ENCODE assay signal across 8 cellular contexts in genomic region chr10:93080350-93081046, GRCh38. TPM values are rescaled to one million over a fixed set of nuclear protein-coding genes. Genes with fewer than 3 reads are reported as not detected.
DNase-seq lines count a peak whose midpoint lies in the region; ATAC-seq and TF ChIP-seq lines count a peak whose summit lies in the region.

No MANE protein-coding gene starts in this region.

- no peak overlapping the region for H3K4me3 Mint-ChIP-seq in chondrocyte (ENCODE audit: unreplicated experiment)

- H3K9ac ChIP-seq in liver (ENCODE audit: low read depth in 1 of 2, low read length in 2 of 2), result no peak overlapping the region

- peak overlapping the region; percentile 52 for H3K27ac Mint-ChIP-seq in chondrocyte (ENCODE audit: unreplicated experiment)

- no peaks in the 10 kb centered on the region for H3K9me3 Mint-ChIP-seq in chondrocyte (ENCODE audit: low read depth)

- whole genome bisulfite sequencing in liver, result 55% methylated on average over 22 of the region's 22 CpGs

- no peaks in the 10 kb centered on the region for H3K9me3 ChIP-seq in liver (ENCODE audit: control insufficient read depth in 4 of 4, low read length in 3 of 4)

- H3K36me3 Mint-ChIP-seq in chondrocyte (ENCODE audit: low read depth), result no peaks in the 10 kb centered on the region

- H3K4me3 ChIP-seq in WI38 (ENCODE audit: low read depth, low read length) (peak overlapping the region; percentile 32; the same call in 1 of the 2 replicates), liver (ENCODE audit: low read depth in 1 of 3, low read length in 3 of 3) (peak overlapping the region in 1 of 3 donors; percentile 9)

- H3K27me3 Mint-ChIP-seq in chondrocyte (ENCODE audit: low read depth), result peaks cover 1% of the 10 kb centered on the region

- no peaks in the 10 kb centered on the region for H3K36me3 ChIP-seq in liver (ENCODE audit: control insufficient read depth in 4 of 4, insufficient read depth in 3 of 4, low read depth in 1 of 4, low read length in 3 of 4)

- peaks cover 0 to 47% (median 40%) of the 10 kb centered on the region in 4 donors for H3K4me1 ChIP-seq in liver (ENCODE audit: control insufficient read depth in 4 of 4, insufficient read depth in 4 of 4, low read length in 3 of 4)

- no peak for ATAC-seq in GM21529 (IDR thresholded peaks at IDR 0.05; ENCODE audit: unreplicated experiment)

- no peak overlapping the region for H3K27ac ChIP-seq in liver (ENCODE audit: low read depth in 1 of 2, low read length in 2 of 2)

- peak; percentile 91 to 95 for TF ChIP-seq RAD21 in liver (IDR thresholded peaks at IDR 0.05)

- H3K27me3 ChIP-seq in liver (ENCODE audit: control insufficient read depth in 4 of 4, insufficient read depth in 4 of 4, low read length in 3 of 4), result no peaks in the 10 kb centered on the region

- TF ChIP-seq CTCF in WI38 (IDR thresholded peaks at IDR 0.05; ENCODE audit: low read depth, low read length) (peak; percentile 91), chondrocyte (IDR thresholded peaks at IDR 0.05) (peak; percentile 97), liver (IDR thresholded peaks at IDR 0.05; ENCODE audit: low read depth, low read length, missing input control) (peak; percentile 83)

- peaks cover 44% of the 10 kb centered on the region for H3K4me1 Mint-ChIP-seq in chondrocyte (ENCODE audit: low read depth)

- peak; percentile 18 for DNase-seq in NCI-H2227 (lab: John Stamatoyannopoulos, UW; ENCODE audit: unreplicated experiment)
- DNase-seq in NCI-H2227 treated with DMSO at 0.1 percent for 48 hours (lab: John Stamatoyannopoulos, UW), result no peak
- peak; percentile 21 for DNase-seq in KG1 (lab: John Stamatoyannopoulos, UW)
- DNase-seq in chondrocyte (ENCODE audit: low spot score), result no peak
- peak; percentile 6 to 7 for DNase-seq in stimulated activated CD8-positive, alpha-beta memory T cell treated with anti-CD3 and anti-CD28 coated beads, Interleukin-4, amount 100 ng/mL, for 4 hours (ENCODE audit: low read depth in 2 of 2, low spot score in 1 of 2)

TF ChIP-seq in liver, 16 proteins besides CTCF, POLR2A, EP300 and RAD21:
- TF ChIP-seq ATF3 (IDR thresholded peaks at IDR 0.05) (no peak), MAX (IDR thresholded peaks at IDR 0.05) (no peak), HNF4A (conservative IDR thresholded peaks at IDR 0.05) (no peak), YY1 (IDR thresholded peaks at IDR 0.05) (no peak), RXRA (IDR thresholded peaks at IDR 0.05) (no peak), TAF1 (conservative IDR thresholded peaks at IDR 0.05) (no peak), FOXA2 (IDR thresholded peaks at IDR 0.05) (no peak), GABPA (IDR thresholded peaks at IDR 0.05 in 1 of 2, conservative IDR thresholded peaks at IDR 0.05 in 1 of 2) (no peak), EGR1 (IDR thresholded peaks at IDR 0.05; ENCODE audit: low read depth in 2 of 2) (no peak), JUND (IDR thresholded peaks at IDR 0.05) (no peak), ZBTB33 (IDR thresholded peaks at IDR 0.05) (no peak), FOXA1 (IDR thresholded peaks at IDR 0.05) (no peak), REST (IDR thresholded peaks at IDR 0.05) (no peak), NR2F2 (IDR thresholded peaks at IDR 0.05) (no peak), SP1 (IDR thresholded peaks at IDR 0.05) (no peak), HNF4G (IDR thresholded peaks at IDR 0.05) (no peak)

RNA-seq across cellular contexts. Expression of gene CYP26A1, which starts 6.8 kb away (rescaled TPM):
- 0.47 to 1.9 TPM (median 0.49 TPM) in 3 replicates for total RNA-seq in chondrocyte
- under 1 TPM in 1 of 2 donors, not detected in 1; 0.08 TPM for total RNA-seq in liver
- 1 to 10 TPM in 1 of 2 donors, under 1 TPM in 1; 0.29 to 1.4 TPM for polyA plus RNA-seq in liver

RNA-seq across cellular contexts. Expression of gene CYP26C1, which starts 19.9 kb away (rescaled TPM):
- total RNA-seq in chondrocyte (0.10 to 0.25 TPM (median 0.15 TPM) in 3 replicates), liver (under 1 TPM; 0.09 to 0.25 TPM)
- polyA plus RNA-seq in liver, result not detected

Comparison
In these comparisons a context has a peak if more than half of its experiments do, and no peak if none do; other contexts are left out.
1. DNase-seq: peak in NCI-H2227 (single experiment), KG1 (single experiment) and stimulated activated CD8-positive, alpha-beta memory T cell treated with anti-CD3 and anti-CD28 coated beads, Interleukin-4, amount 100 ng/mL, for 4 hours (2 of 2); none in NCI-H2227 treated with DMSO at 0.1 percent for 48 hours (single experiment) and chondrocyte (single experiment).
2. Peak in every context shown above with its lines, with median percentiles within 50 percentile points of each other: CTCF ChIP-seq.